Comparison of ENCODE assay signal across 9 cellular contexts in genomic region chr22:37492428-37493344, GRCh38. TPM values are rescaled to one million over a fixed set of nuclear protein-coding genes. Genes with fewer than 3 reads are reported as not detected.
DNase-seq lines count a peak whose midpoint lies in the region; ATAC-seq, FAIRE-seq and TF ChIP-seq lines count a peak whose summit lies in the region.
"Had no signal": no experiment of that assay in that cellular context is flagged by ENCODE, and none has a peak within 500 bp of the region (broad histone marks: within the 10 kb centered on the region; RNA-seq: fewer than 3 reads in every experiment).

No MANE protein-coding gene starts in this region.

- no peaks in the 10 kb centered on the region for H3K27me3 ChIP-seq in DOHH2 (ENCODE audit: control insufficient read depth, low read length)
- H3K27me3 ChIP-seq in endothelial cell of umbilical vein (ENCODE audit: control insufficient read depth in 2 of 2, insufficient read depth in 2 of 2, low read length in 2 of 2): no peaks in the 10 kb centered on the region
- peaks cover 0 to 4% (median 0%) of the 10 kb centered on the region in 4 donors for H3K27me3 ChIP-seq in esophagus squamous epithelium
- H3K27me3 ChIP-seq: SJSA1 had no signal

- 0 out of 2 replicates have a peak overlapping the region, but pooled peaks have one; percentile 6 for H3K4me3 ChIP-seq in DOHH2 (ENCODE audit: low read length)
- no peak overlapping the region for H3K4me3 ChIP-seq in endothelial cell of umbilical vein (replicated peaks in 1 of 3; ENCODE audit: insufficient read depth in 1 of 3, low read depth in 1 of 3, low read length in 3 of 3)
- no peak overlapping the region for H3K4me3 ChIP-seq in esophagus squamous epithelium
- H3K4me3 ChIP-seq: SJSA1 had no signal

- H3K9me1 ChIP-seq in endothelial cell of umbilical vein (replicated peaks; ENCODE audit: control insufficient read depth, extremely low read depth, insufficient read depth, low read length): no peaks in the 10 kb centered on the region

- ATAC-seq in HG03097 (IDR thresholded peaks at IDR 0.05; ENCODE audit: low FRiP score, unreplicated experiment): no peak

- H3K9me2 ChIP-seq in DOHH2 (replicated peaks; ENCODE audit: control insufficient read depth, low read length): no peaks in the 10 kb centered on the region

- H3K79me2 ChIP-seq in DOHH2 (ENCODE audit: control insufficient read depth, low read length) (no peaks in the 10 kb centered on the region), endothelial cell of umbilical vein (ENCODE audit: control insufficient read depth, insufficient read depth, low read length) (no peaks in the 10 kb centered on the region)

- no peak overlapping the region for H2AFZ ChIP-seq in endothelial cell of umbilical vein (ENCODE audit: low read depth, low read length)

- H4K20me1 ChIP-seq in DOHH2 (ENCODE audit: control insufficient read depth, insufficient read depth, low read depth, low read length): no peaks in the 10 kb centered on the region
- H4K20me1 ChIP-seq in endothelial cell of umbilical vein (replicated peaks; ENCODE audit: control insufficient read depth, extremely low read depth, insufficient read depth, low read length): no peaks in the 10 kb centered on the region

- TF ChIP-seq POLR2A in endothelial cell of umbilical vein (IDR thresholded peaks at IDR 0.05; ENCODE audit: low read depth, low read length) (no peak), esophagus squamous epithelium (IDR thresholded peaks at IDR 0.05) (no peak)

- no TSS peak for BruUV-seq in endothelial cell of umbilical vein (replicated peaks; lab: Mats Ljungman, UMichigan)

- no peak overlapping the region for H3K9ac ChIP-seq in endothelial cell of umbilical vein (replicated peaks; ENCODE audit: extremely low read depth, insufficient read depth, low read length)

- peaks cover 41% of the 10 kb centered on the region for H3K4me1 ChIP-seq in DOHH2 (ENCODE audit: control insufficient read depth, low read length)
- H3K4me1 ChIP-seq in endothelial cell of umbilical vein (ENCODE audit: control insufficient read depth, extremely low read depth, insufficient read depth, low read length): peaks cover 9% of the 10 kb centered on the region
- H3K4me1 ChIP-seq in esophagus squamous epithelium: no peaks in the 10 kb centered on the region

- H3K36me3 ChIP-seq in DOHH2 (ENCODE audit: control insufficient read depth, low read length) (no peaks in the 10 kb centered on the region), endothelial cell of umbilical vein (ENCODE audit: control insufficient read depth in 2 of 2, extremely low read depth in 1 of 2, insufficient read depth in 2 of 2, low read length in 2 of 2) (peaks cover 0 to 38% of the 10 kb centered on the region in 2 experiments), esophagus squamous epithelium (peaks cover 0 to 64% (median 0%) of the 10 kb centered on the region in 3 donors)

- H3F3A ChIP-seq in DOHH2 (ENCODE audit: control insufficient read depth, insufficient read depth): no peaks in the 10 kb centered on the region; the same call in 1 of the 2 replicates

- FAIRE-seq in endothelial cell of umbilical vein (lab: Jason Lieb, UNC): peak; percentile 77

- H3K4me2 ChIP-seq in DOHH2 (ENCODE audit: low read length) (peak overlapping the region; percentile 10), endothelial cell of umbilical vein (ENCODE audit: insufficient read depth, low read length) (no peak overlapping the region)

- POLR2A ChIA-PET in endothelial cell of umbilical vein (lab: Charles Lee): no interaction called here

- H3K27ac ChIP-seq in DOHH2 (ENCODE audit: low read depth, low read length): 0 out of 2 replicates have a peak overlapping the region, but pooled peaks have one; percentile 3
- H3K27ac ChIP-seq in endothelial cell of umbilical vein (ENCODE audit: insufficient read depth, low read depth, low read length): no peak overlapping the region
- H3K27ac ChIP-seq in esophagus squamous epithelium: no peak overlapping the region
- H3K27ac ChIP-seq: SJSA1 had no signal

- DNase-seq in Kasumi-1 (lab: John Stamatoyannopoulos, UW) (peak; percentile 58 to 72), endothelial cell of umbilical vein (ENCODE audit: low read depth, low spot score) (peak; percentile 37), renal cortical epithelial cell (ENCODE audit: low read depth) (peak; percentile 85), NCI-H146 treated with DMSO at 0.1 percent for 48 hours (lab: John Stamatoyannopoulos, UW; ENCODE audit: unreplicated experiment) (no peak), esophagus squamous epithelium (lab: John Stamatoyannopoulos, UW) (no peak)
- DNase-seq in activated CD4-positive, alpha-beta T cell treated with anti-CD3 and anti-CD28 coated beads for 4 hours: peak; percentile 45 to 63

- 58 to 61% methylated on average over 11 to 14 of the region's 24 CpGs for WGBS in esophagus squamous epithelium, 2 donors

- TF ChIP-seq CTCF in DOHH2 (IDR thresholded peaks at IDR 0.05; ENCODE audit: low read depth, low read length, poor library complexity, severe bottlenecking) (peak; percentile 88), endothelial cell of umbilical vein (IDR thresholded peaks at IDR 0.05; ENCODE audit: extremely low read depth in 1 of 2, insufficient read depth in 1 of 2, low read depth in 1 of 2, low read length in 2 of 2) (peak; percentile 51 to 56), esophagus squamous epithelium (IDR thresholded peaks at IDR 0.05) (peak in 3 of 6 experiments; percentile 19 to 50 (median 20))

- dilution Hi-C loops in endothelial cell of umbilical vein (cut with MboI; ENCODE audit: extremely low pct_ligation_motif_present, low sequenced_read_pairs): no loop called here

- intact Hi-C loops in endothelial cell of umbilical vein (cut with micrococcal nuclease): no loop called here
- intact Hi-C loops in esophagus squamous epithelium (cut with DNase I): no loop called here

- CTCF ChIA-PET in endothelial cell of umbilical vein (lab: Charles Lee): interaction anchor here (1.0 to 1.7 kb wide), 4 partner anchors 9 to 20 kb away, joined by 3 to 4 read pairs (median 4); no protein-coding TSS in a partner anchor

- H3K9me3 ChIP-seq in DOHH2 (ENCODE audit: control insufficient read depth, insufficient read depth, low read length): no peaks in the 10 kb centered on the region
- no peaks in the 10 kb centered on the region for H3K9me3 ChIP-seq in endothelial cell of umbilical vein (replicated peaks; ENCODE audit: control insufficient read depth, insufficient read depth, low read length)
- no peaks in the 10 kb centered on the region for H3K9me3 ChIP-seq in esophagus squamous epithelium
- H3K9me3 ChIP-seq: SJSA1 had no signal

TF ChIP-seq in endothelial cell of umbilical vein, 7 proteins besides CTCF, POLR2A, EP300 and RAD21:
- TF ChIP-seq FOS (IDR thresholded peaks at IDR 0.05; ENCODE audit: borderline replicate concordance, insufficient read depth, low read length): no peak
- TF ChIP-seq GATA2 (IDR thresholded peaks at IDR 0.05; ENCODE audit: insufficient read depth, insufficient read length, low read depth, low read length): no peak
- no peak for TF ChIP-seq POLR2AphosphoS5 (IDR thresholded peaks at IDR 0.05; ENCODE audit: insufficient read depth, low read depth, low read length)
- no peak for TF ChIP-seq MYC (IDR thresholded peaks at IDR 0.05; ENCODE audit: low read depth, low read length)
- TF ChIP-seq, protein P1, sequence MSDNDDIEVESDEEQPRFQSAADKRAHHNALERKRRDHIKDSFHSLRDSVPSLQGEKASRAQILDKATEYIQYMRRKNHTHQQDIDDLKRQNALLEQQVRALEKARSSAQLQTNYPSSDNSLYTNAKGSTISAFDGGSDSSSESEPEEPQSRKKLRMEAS (IDR thresholded peaks at IDR 0.05; ENCODE audit: insufficient read depth, insufficient read length): no peak
- TF ChIP-seq JUN (IDR thresholded peaks at IDR 0.05; ENCODE audit: borderline replicate concordance, insufficient read depth, insufficient read length, low read depth): no peak
- TF ChIP-seq EZH2 (IDR thresholded peaks at IDR 0.05; ENCODE audit: borderline replicate concordance, low read depth, low read length, severe bottlenecking): no peak

RNA-seq across cellular contexts. Expression of gene MFNG, which starts 6.5 kb away (rescaled TPM):
- total RNA-seq in endothelial cell of umbilical vein (188 and 197 TPM in 2 replicates), renal cortical epithelial cell (1.1 and 2.6 TPM in 2 replicates), esophagus squamous epithelium (10 to 100 TPM in 1 of 4 donors, 1 to 10 TPM in 3; 3.8 to 10.3 (median 7.9) TPM)
- 257 and 379 TPM in 2 replicates for polyA plus RNA-seq in endothelial cell of umbilical vein
- polyA plus RNA-seq in endothelial cell of umbilical vein (2011; cell fraction: cytosol; rRNA removed): 194 and 222 TPM in 2 replicates
- polyA plus RNA-seq in endothelial cell of umbilical vein (2011; cell fraction: nucleus; rRNA removed): 127 and 141 TPM in 2 replicates
- 125 and 143 TPM in 2 replicates for polyA plus RNA-seq in endothelial cell of umbilical vein (2012)
- 112 and 155 TPM in 2 replicates for polyA minus RNA-seq in endothelial cell of umbilical vein
- polyA minus RNA-seq in endothelial cell of umbilical vein (2011; cell fraction: cytosol; rRNA and poly(A)+ RNA removed): not detected
- 35.3 and 50.5 TPM in 2 replicates for polyA minus RNA-seq in endothelial cell of umbilical vein (2011; cell fraction: nucleus; rRNA and poly(A)+ RNA removed)
- total RNA-seq: SJSA1 had no signal

RNA-seq across cellular contexts. Expression of gene CARD10, which starts 26.5 kb away (rescaled TPM):
- total RNA-seq in endothelial cell of umbilical vein: 39.5 and 40.6 TPM in 2 replicates
- polyA plus RNA-seq in endothelial cell of umbilical vein: 36.1 and 42.0 TPM in 2 replicates
- polyA plus RNA-seq in endothelial cell of umbilical vein (2011; cell fraction: cytosol; rRNA removed): 21.1 and 28.5 TPM in 2 replicates
- polyA plus RNA-seq in endothelial cell of umbilical vein (2011; cell fraction: nucleus; rRNA removed): 44.8 and 58.7 TPM in 2 replicates
- polyA plus RNA-seq in endothelial cell of umbilical vein (2012): 19.0 and 22.9 TPM in 2 replicates
- 23.6 and 26.9 TPM in 2 replicates for polyA minus RNA-seq in endothelial cell of umbilical vein
- polyA minus RNA-seq in endothelial cell of umbilical vein (2011; cell fraction: cytosol; rRNA and poly(A)+ RNA removed): 12.5 TPM
- polyA minus RNA-seq in endothelial cell of umbilical vein (2011; cell fraction: nucleus; rRNA and poly(A)+ RNA removed): 12.6 and 21.3 TPM in 2 replicates
- total RNA-seq in renal cortical epithelial cell: 39.9 and 46.0 TPM in 2 replicates
- 10 to 100 TPM; 11.6 to 24.1 (median 20.9) TPM for total RNA-seq in esophagus squamous epithelium

Comparison
In these comparisons a context has a peak if more than half of its experiments do, and no peak if none do; other contexts are left out.
1. DNase-seq: peak in Kasumi-1 (2 of 2), activated CD4-positive, alpha-beta T cell treated with anti-CD3 and anti-CD28 coated beads for 4 hours (2 of 2), endothelial cell of umbilical vein (single experiment) and renal cortical epithelial cell (single experiment); none in NCI-H146 treated with DMSO at 0.1 percent for 48 hours (single experiment) and esophagus squamous epithelium (single experiment).
2. RNA of gene MFNG, which starts 6.5 kb away (total RNA-seq): 188 to 197 TPM in endothelial cell of umbilical vein; 3.8 to 10.3 TPM in esophagus squamous epithelium and 1.1 to 2.6 TPM in renal cortical epithelial cell; every median in the first group is over 10 times any median in the second.